Comparison of ENCODE assay signal across 8 cellular contexts in the genomic region with DNA sequence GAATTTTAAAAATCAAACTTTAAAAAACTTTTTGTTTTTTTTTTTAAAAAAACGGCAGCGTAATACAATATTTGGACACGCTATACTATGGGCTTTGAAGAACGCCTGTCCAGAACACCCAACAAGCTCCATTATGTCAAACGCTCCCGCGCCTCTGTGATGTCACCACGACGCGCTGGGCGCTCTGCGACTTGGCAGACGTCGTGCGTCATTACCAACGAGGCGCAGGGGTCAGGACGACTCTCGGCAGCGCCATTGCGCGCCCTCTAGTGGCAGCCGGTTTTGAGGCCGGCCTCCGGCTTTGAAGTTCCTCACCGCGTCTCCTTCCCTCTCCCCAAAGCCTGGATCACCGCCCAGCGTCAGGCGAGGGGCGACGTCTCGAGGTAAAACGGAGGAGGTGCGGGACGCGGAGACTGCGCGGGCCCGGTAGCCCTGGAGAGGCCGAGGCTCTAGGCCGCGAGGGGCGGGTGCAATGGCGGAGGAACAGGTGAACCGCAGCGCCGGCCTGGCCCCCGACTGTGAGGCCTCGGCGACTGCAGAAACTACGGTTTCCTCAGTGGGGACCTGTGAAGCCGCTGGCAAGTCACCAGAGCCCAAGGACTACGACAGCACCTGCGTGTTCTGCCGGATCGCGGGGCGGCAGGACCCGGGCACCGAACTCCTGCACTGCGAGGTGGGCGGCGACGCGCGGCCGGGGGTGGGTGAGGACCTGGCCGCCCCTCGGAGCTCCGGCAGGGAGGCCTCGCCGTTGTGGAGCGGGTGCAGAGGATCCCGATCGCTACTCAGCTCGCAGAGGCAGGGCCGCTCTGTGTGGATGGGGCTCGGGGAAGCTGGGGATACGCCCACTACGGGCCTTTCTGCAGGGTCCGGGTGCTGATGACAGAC. TPM values are rescaled to one million over a fixed set of nuclear protein-coding genes. Genes with fewer than 3 reads are reported as not detected.
A peak's percentile ranks its signal among the peaks of the same experiment; 100 is the strongest.
DNase-seq lines count a peak whose midpoint lies in the region; ATAC-seq, FAIRE-seq and TF ChIP-seq lines count a peak whose summit lies in the region.

A gene (plus strand): TSS at position 265 of the 885 bp plus-strand sequence. CDS start 208 bp downstream, at position 473.

- H3K36me3 ChIP-seq in body of pancreas (replicated peaks in 1 of 2; ENCODE audit: insufficient read depth in 1 of 2, low read depth in 2 of 2) = no peaks in the 10 kb centered on the region

- ATAC-seq in GM18520 (IDR thresholded peaks at IDR 0.05; ENCODE audit: unreplicated experiment) (peak; percentile 97), HG03064 (IDR thresholded peaks at IDR 0.05; ENCODE audit: low read depth, unreplicated experiment) (peak; percentile 96), body of pancreas (peak; percentile 91), sciatic nerve (peak; percentile 98)

- H3K4me1 ChIP-seq in body of pancreas = peaks cover 42% of the 10 kb centered on the region

- TF ChIP-seq POLR2A in body of pancreas (IDR thresholded peaks at IDR 0.05) = peak in 2 of 3 donors; percentile 77 to 80

- peak within 1 kb of the TSS; percentile 78 to 96 (median 93) for H3K27ac ChIP-seq in body of pancreas

- TF ChIP-seq CTCF in body of pancreas (IDR thresholded peaks at IDR 0.05) = peak; percentile 97 to 99 (median 98)

- DNase-seq in NCI-H2107 (lab: John Stamatoyannopoulos, UW) (peak; percentile 95), body of pancreas (peak; percentile 97 to 98 (median 98)), iPS DF 19.7 (ENCODE audit: low read depth, low spot score) (peak; percentile 85), sciatic nerve (ENCODE audit: low spot score) (peak; percentile 99)

- WGBS in body of pancreas, 2 donors = 0% methylated on average over 36 to 82 of the region's 82 CpGs

- FAIRE-seq in A204.1 (lab: Jason Lieb, UNC) = peak; percentile 83
- FAIRE-seq in TTC549 (lab: Jason Lieb, UNC) = peak; percentile 69

- H3K9me3 ChIP-seq in body of pancreas = no peaks in the 10 kb centered on the region

- H3K27me3 ChIP-seq in body of pancreas = no peaks in the 10 kb centered on the region

- peak within 1 kb of the TSS; percentile 81 to 82 for H3K4me3 ChIP-seq in body of pancreas

- intact Hi-C loops in body of pancreas (cut with DNase I) (loop anchor here (10.0 kb wide), 1 partner anchor 52 kb away; no protein-coding TSS in a partner anchor), sciatic nerve (cut with DNase I) (loop anchor here (10.0 kb wide), 1 partner anchor 172 kb away; no protein-coding TSS in a partner anchor)

RNA-seq across cellular contexts. Expression of the gene that starts here (rescaled TPM):
- 10 to 100 TPM in 1 of 2 donors, 1 to 10 TPM in 1; 8.8 to 14.5 TPM for total RNA-seq in body of pancreas
- 25.0 TPM for total RNA-seq in sciatic nerve

Comparison
In these comparisons a context has a peak if more than half of its experiments do, and no peak if none do; other contexts are left out.
1. Peak in every context shown above with its lines: DNase-seq, ATAC-seq, H3K4me3 ChIP-seq and H3K27ac ChIP-seq.